1 cellular context compared by ENCODE assay signal in genomic region chr18:966095-967036, GRCh38.
A peak's percentile ranks its signal among the peaks of the same experiment; 100 is the strongest.
TF ChIP-seq lines count a peak whose summit lies in the region.

No MANE protein-coding gene starts in this region.

TF ChIP-seq in K562, 482 proteins besides CTCF, POLR2A, EP300 and RAD21 (continued from another document):
- TF ChIP-seq CHAMP1 (IDR thresholded peaks at IDR 0.05) (no peak), C11orf30 (IDR thresholded peaks at IDR 0.05; ENCODE audit: low read depth) (peak; percentile 99), NEUROD1 (IDR thresholded peaks at IDR 0.05; ENCODE audit: borderline replicate concordance, low read depth, low read length, partially characterized antibody) (peak; percentile 15), ZNF407 (IDR thresholded peaks at IDR 0.05; ENCODE audit: low read depth) (no peak), FOSL1 (tag; conservative IDR thresholded peaks at IDR 0.05) (peak; percentile 65), GMEB1 (CRISPR knock-in tag; IDR thresholded peaks at IDR 0.05) (0 out of 2 replicates have a peak, but pooled peaks have one; percentile 26), ZNF140 (CRISPR knock-in tag; IDR thresholded peaks at IDR 0.05) (no peak), ZNF277 (CRISPR knock-in tag; IDR thresholded peaks at IDR 0.05; ENCODE audit: borderline replicate concordance) (no peak), DIDO1 (tag; IDR thresholded peaks at IDR 0.05; ENCODE audit: low read depth) (no peak), ZNF639 (CRISPR knock-in tag; conservative IDR thresholded peaks at IDR 0.05 in 1 of 2, IDR thresholded peaks at IDR 0.05 in 1 of 2) (peak in 1 of 2 experiments; percentile 64; a peak in 1 of 4 replicates), MTA2 (IDR thresholded peaks at IDR 0.05; ENCODE audit: low read depth) (no peak), CCNT2 (IDR thresholded peaks at IDR 0.05; ENCODE audit: borderline replicate concordance, extremely low read depth, insufficient read length, low read depth, low read length) (peak; percentile 36), NONO (IDR thresholded peaks at IDR 0.05; ENCODE audit: low read depth in 2 of 2, low read length in 1 of 2) (no peak), TFAP4 (CRISPR knock-in tag; IDR thresholded peaks at IDR 0.05; ENCODE audit: borderline replicate concordance) (0 out of 2 replicates have a peak, but pooled peaks have one; percentile 39), MAZ (CRISPR knock-in tag; conservative IDR thresholded peaks at IDR 0.05 in 1 of 2, IDR thresholded peaks at IDR 0.05 in 1 of 2) (peak; percentile 0 to 41; a peak in 1 of 4 replicates), ETV5 (CRISPR knock-in tag; IDR thresholded peaks at IDR 0.05; ENCODE audit: low read depth) (0 out of 2 replicates have a peak, but pooled peaks have one; percentile 41), POLR2B (IDR thresholded peaks at IDR 0.05; ENCODE audit: low read depth, partially characterized antibody) (no peak), ZNF644 (tag; IDR thresholded peaks at IDR 0.05; ENCODE audit: low read depth) (peak; percentile 73; the same call in 1 of the 2 replicates), ZNF224 (CRISPR knock-in tag; IDR thresholded peaks at IDR 0.05) (no peak), ZNF384 (IDR thresholded peaks at IDR 0.05; ENCODE audit: low read depth, low read length) (peak; percentile 64), TAF7 (tag; IDR thresholded peaks at IDR 0.05) (0 out of 2 replicates have a peak, but pooled peaks have one; percentile 49), STAT6 (CRISPR knock-in tag; IDR thresholded peaks at IDR 0.05) (no peak), BACH1 (tag; IDR thresholded peaks at IDR 0.05) (peak; percentile 67), NFATC3 (IDR thresholded peaks at IDR 0.05) (0 out of 2 replicates have a peak, but pooled peaks have one; percentile 17), ZBTB17 (CRISPR knock-in tag; IDR thresholded peaks at IDR 0.05) (0 out of 2 replicates have a peak, but pooled peaks have one; percentile 38), SMARCE1 (IDR thresholded peaks at IDR 0.05) (no peak), DNMT1 (IDR thresholded peaks at IDR 0.05) (no peak), ZNF41 (CRISPR knock-in tag; conservative IDR thresholded peaks at IDR 0.05) (0 out of 2 replicates have a peak, but pooled peaks have one; percentile 32), THRAP3 (IDR thresholded peaks at IDR 0.05; ENCODE audit: borderline replicate concordance) (no peak), FOXA1 (IDR thresholded peaks at IDR 0.05; ENCODE audit: borderline replicate concordance) (no peak), HIVEP1 (CRISPR knock-in tag; IDR thresholded peaks at IDR 0.05) (0 out of 2 replicates have a peak, but pooled peaks have one; percentile 6), PATZ1 (CRISPR knock-in tag; IDR thresholded peaks at IDR 0.05; ENCODE audit: borderline replicate concordance) (0 out of 2 replicates have a peak, but pooled peaks have one; percentile 17), ZNF175 (CRISPR knock-in tag; IDR thresholded peaks at IDR 0.05; ENCODE audit: low read depth) (peak; percentile 33; the same call in 1 of the 2 replicates), ZNF561 (CRISPR knock-in tag; conservative IDR thresholded peaks at IDR 0.05) (0 out of 2 replicates have a peak, but pooled peaks have one; percentile 2), NFIC (IDR thresholded peaks at IDR 0.05) (no peak)
TF ChIP-seq in K562: peak in this region for 61.
